Comparison of ENCODE assay signal across 11 cellular contexts in the genomic region with DNA sequence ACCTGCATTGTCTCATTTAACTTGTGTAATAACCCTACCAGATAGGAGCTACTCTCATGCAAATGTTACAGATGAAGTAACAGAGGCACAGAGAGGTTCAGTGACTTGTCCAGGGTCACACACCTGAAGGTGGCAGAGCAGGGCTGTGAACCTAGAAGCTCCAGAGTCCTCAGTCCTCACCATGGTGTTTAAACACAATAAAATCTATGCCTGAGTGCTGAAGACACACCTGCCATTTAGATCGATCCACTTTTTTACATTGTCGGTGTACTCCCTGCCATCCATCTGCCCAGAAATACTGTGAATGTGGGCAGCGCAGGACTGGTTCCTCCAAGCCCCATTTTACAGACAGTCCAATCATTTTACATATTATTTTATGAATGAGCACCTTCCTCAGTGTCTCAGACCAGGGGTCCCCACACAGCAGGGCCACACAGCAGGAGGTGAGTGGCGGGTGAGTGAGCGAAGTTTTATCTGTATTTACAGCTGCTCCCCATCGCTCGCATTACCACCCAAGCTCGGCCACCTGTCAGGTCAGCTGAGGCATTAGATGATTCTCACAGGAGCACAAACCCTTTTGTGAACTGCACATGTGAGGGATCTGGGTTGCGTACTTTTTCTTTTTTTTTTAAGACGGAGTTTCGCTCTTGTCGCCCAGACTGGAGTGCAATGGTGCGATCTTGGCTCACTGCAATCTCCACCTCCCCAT. TPM values are rescaled to one million over a fixed set of nuclear protein-coding genes. Genes with fewer than 3 reads are reported as not detected.
DNase-seq lines count a peak whose midpoint lies in the region; ATAC-seq, FAIRE-seq and TF ChIP-seq lines count a peak whose summit lies in the region.
"Had no signal": no experiment of that assay in that cellular context is flagged by ENCODE, and none has a peak within 500 bp of the region (broad histone marks: within the 10 kb centered on the region; RNA-seq: fewer than 3 reads in every experiment).

No MANE protein-coding gene starts in this region.

- H3K4me1 ChIP-seq in left ventricle myocardium inferior (peaks cover 69% of the 10 kb centered on the region), K562 (replicated peaks in 1 of 2; ENCODE audit: control insufficient read depth in 2 of 2, insufficient read depth in 2 of 2, low read length in 2 of 2) (peaks cover 0 to 3% of the 10 kb centered on the region in 2 experiments; a peak in 1 of 5 replicates), mucosa of rectum (ENCODE audit: control insufficient read depth in 2 of 2, insufficient read depth in 2 of 2, low read length in 2 of 2) (peaks cover 57 to 70% of the 10 kb centered on the region in 2 donors), vagina (peaks cover 100% of the 10 kb centered on the region)

- H3K79me2 ChIP-seq in K562 (ENCODE audit: control insufficient read depth, insufficient read depth, low read length) = no peaks in the 10 kb centered on the region

- no peak for TF ChIP-seq EP300 in K562 (IDR thresholded peaks at IDR 0.05; ENCODE audit: low read length)

- no peak for ATAC-seq in left ventricle myocardium superior
- no peak for ATAC-seq in K562
- ATAC-seq in GM21737 (IDR thresholded peaks at IDR 0.05; ENCODE audit: unreplicated experiment) = no peak
- ATAC-seq: SK-N-SH treated with all-trans-retinoic acid at 6 μM for 48 hours had no signal

- no peak for TF ChIP-seq POLR2A in K562 (conservative IDR thresholded peaks at IDR 0.05)
- no peak for TF ChIP-seq POLR2A in vagina (IDR thresholded peaks at IDR 0.05)

- TF ChIP-seq CTCF in left ventricle myocardium inferior (IDR thresholded peaks at IDR 0.05; ENCODE audit: borderline replicate concordance) = no peak
- TF ChIP-seq CTCF in K562 (IDR thresholded peaks at IDR 0.05 in 2 of 3, conservative IDR thresholded peaks at IDR 0.05 in 1 of 3; ENCODE audit: insufficient read depth in 2 of 3, low read depth in 1 of 3, low read length in 3 of 3) = no peak
- TF ChIP-seq CTCF in vagina (IDR thresholded peaks at IDR 0.05) = no peak

- H3K4me2 ChIP-seq in K562 (ENCODE audit: insufficient read depth, low read length) = no peak overlapping the region

- DNase-seq in left ventricle myocardium inferior (no peak), left ventricle myocardium superior (no peak), K562 (ENCODE audit: extremely low read depth in 1 of 4, low spot score in 3 of 4) (no peak), vagina (ENCODE audit: extremely low spot score in 2 of 2) (no peak), NCI-H1694 treated with DMSO at 0.1 percent for 48 hours (lab: John Stamatoyannopoulos, UW) (no peak), DMS53 (lab: John Stamatoyannopoulos, UW) (no peak)
- DNase-seq: islet precursor cell, NCI-H2107 had no signal

- no peak overlapping the region for H3K4me3 ChIP-seq in left ventricle myocardium inferior
- no peak overlapping the region for H3K4me3 ChIP-seq in K562
- H3K4me3 ChIP-seq in mucosa of rectum (ENCODE audit: low read length in 2 of 2) = peak overlapping the region; percentile 10 to 56
- no peak overlapping the region for H3K4me3 ChIP-seq in vagina

- CTCF ChIA-PET in K562 (lab: Yijun Ruan, JAX; ENCODE audit: low intra/inter-chr PET ratio) = no interaction called here

- intact Hi-C loops in left ventricle myocardium inferior (cut with micrococcal nuclease) = no loop called here
- intact Hi-C loops in left ventricle myocardium superior (cut with micrococcal nuclease) = no loop called here
- intact Hi-C loops in K562 (cut with micrococcal nuclease) = no loop called here
- intact Hi-C loops in vagina (cut with DNase I) = no loop called here

- peaks cover 58% of the 10 kb centered on the region for H3K27me3 ChIP-seq in left ventricle myocardium inferior (ENCODE audit: low read depth)
- peaks cover 3 to 24% of the 10 kb centered on the region in 2 experiments; a peak in 3 of 5 replicates for H3K27me3 ChIP-seq in K562 (ENCODE audit: control insufficient read depth in 2 of 2, insufficient read depth in 2 of 2, low read length in 2 of 2)
- H3K27me3 ChIP-seq in mucosa of rectum (ENCODE audit: control insufficient read depth in 2 of 2, insufficient read depth in 2 of 2, low read length in 2 of 2) = no peaks in the 10 kb centered on the region
- no peaks in the 10 kb centered on the region for H3K27me3 ChIP-seq in vagina

- WGBS in K562 (ENCODE audit: insufficient coverage, low coverage, missing lambda C conversion rate) = 42% methylated on average over 13 of the region's 13 CpGs

- H3K9me1 ChIP-seq in K562 (ENCODE audit: control insufficient read depth, insufficient read depth, low read length) = no peaks in the 10 kb centered on the region

- H3K27ac ChIP-seq in left ventricle myocardium inferior (replicated peaks) (peak overlapping the region; percentile 97), K562 (ENCODE audit: extremely low read depth, low read depth, low read length) (no peak overlapping the region), mucosa of rectum (ENCODE audit: low read depth in 2 of 2, low read length in 2 of 2) (peak overlapping the region; percentile 27 to 58), vagina (peak overlapping the region; percentile 98)

- FAIRE-seq in K562 (lab: Jason Lieb, UNC) = no peak

- no TSS peak for BruUV-seq in K562 (replicated peaks; lab: Mats Ljungman, UMichigan)

- H3K9me3 ChIP-seq in left ventricle myocardium inferior (replicated peaks) (no peaks in the 10 kb centered on the region), K562 (replicated peaks; ENCODE audit: control insufficient read depth, insufficient read depth, low read depth, low read length) (no peaks in the 10 kb centered on the region), mucosa of rectum (ENCODE audit: control insufficient read depth in 2 of 2, low read length in 2 of 2) (no peaks in the 10 kb centered on the region), vagina (no peaks in the 10 kb centered on the region)

- in situ Hi-C loops in K562 (cut with MboI) = no loop called here

- no peak for TF ChIP-seq RAD21 in K562 (CRISPR knock-in tag; conservative IDR thresholded peaks at IDR 0.05 in 1 of 2, IDR thresholded peaks at IDR 0.05 in 1 of 2)

- H3K9ac ChIP-seq in K562 (ENCODE audit: insufficient read depth in 1 of 2, low read depth in 2 of 2, low read length in 2 of 2) (no peak overlapping the region), mucosa of rectum (ENCODE audit: low read depth in 1 of 2, low read length in 2 of 2) (peak overlapping the region; percentile 0 to 9)

- no peak overlapping the region for H2AFZ ChIP-seq in K562 (ENCODE audit: low read depth, low read length)

- H4K20me1 ChIP-seq in K562 (replicated peaks; ENCODE audit: control insufficient read depth, insufficient read depth, low read length) = peaks cover 7% of the 10 kb centered on the region; the same call in 1 of the 2 replicates

- no peaks in the 10 kb centered on the region for H3K36me3 ChIP-seq in left ventricle myocardium inferior
- no peaks in the 10 kb centered on the region for H3K36me3 ChIP-seq in K562 (ENCODE audit: control insufficient read depth, insufficient read depth, low read length)
- peaks cover 3% of the 10 kb centered on the region in 2 donors for H3K36me3 ChIP-seq in mucosa of rectum (ENCODE audit: control insufficient read depth in 2 of 2, insufficient read depth in 2 of 2, low read length in 2 of 2)
- no peaks in the 10 kb centered on the region for H3K36me3 ChIP-seq in vagina

- POLR2A ChIA-PET in K562 (lab: Yijun Ruan, JAX) = interaction anchor here (0.9 kb wide), 1 partner anchor 31 kb away, joined by 4 read pairs; no protein-coding TSS in a partner anchor

TF ChIP-seq in K562, 482 proteins besides CTCF, POLR2A, EP300 and RAD21:
- no peak for TF ChIP-seq KLF1 (tag; IDR thresholded peaks at IDR 0.05)
- 0 out of 2 replicates have a peak, but pooled peaks have one; percentile 22 for TF ChIP-seq CBFA2T3 (IDR thresholded peaks at IDR 0.05)

RNA-seq across cellular contexts. Expression of a gene that starts 5.6 kb away (rescaled TPM):
- 12.0 TPM for total RNA-seq in left ventricle myocardium inferior
- 9.8 TPM for total RNA-seq in left ventricle myocardium superior
- total RNA-seq in K562 (2011; cell fraction: chromatin; rRNA removed; ENCODE audit: low replicate concordance) = 7.2 and 21.7 TPM in 2 replicates
- 11.1 and 17.7 TPM in 2 replicates for total RNA-seq in K562 (2011; cell fraction: nucleolus; rRNA removed)
- 10.4 and 11.7 TPM in 2 replicates for total RNA-seq in K562 (2011; cell fraction: nucleoplasm; rRNA removed)
- 3.3 and 3.5 TPM in 2 replicates for total RNA-seq in K562 (2014; rRNA removed)
- total RNA-seq in K562 (2014; rRNA removed; fragmentation: Illumina TruSeq; extraction: Trizol) = 1.9 and 2.4 TPM in 2 replicates
- total RNA-seq in K562 (2015; rRNA removed; fragmentation: Illumina TruSeq; extraction: Trizol) = 3.3 and 3.8 TPM in 2 replicates
- 5.2 and 5.5 TPM in 2 replicates for total RNA-seq in K562 (2021)
- 5.8 and 6.2 TPM in 2 replicates for polyA plus RNA-seq in K562 (2011; rRNA removed)
- 6.4 and 8.7 TPM in 2 replicates for polyA plus RNA-seq in K562 (2011; cell fraction: cytosol; rRNA removed)
- 5.5 and 7.6 TPM in 2 replicates for polyA plus RNA-seq in K562 (2011; cell fraction: nucleus; rRNA removed)
- 4.9 and 5.9 TPM in 2 replicates for polyA plus RNA-seq in K562 (2012)
- polyA plus RNA-seq in K562 (2014; fragmentation: Illumina TruSeq; extraction: Trizol) = 3.9 and 4.1 TPM in 2 replicates
- under 1 TPM; 0.17 to 0.38 TPM for polyA plus RNA-seq in K562 (2014; fragmentation: Nextera tagmentation; extraction: Ambion mirVana)
- polyA plus RNA-seq in K562 (2014; rRNA removed) = 3.0 and 3.3 TPM in 2 replicates
- polyA minus RNA-seq in K562 (2011; rRNA and poly(A)+ RNA removed) = 5.1 and 6.8 TPM in 2 replicates
- polyA minus RNA-seq in K562 (2011; cell fraction: cytosol; rRNA and poly(A)+ RNA removed) = 3.2 and 7.3 TPM in 2 replicates
- 6.9 and 9.8 TPM in 2 replicates for polyA minus RNA-seq in K562 (2011; cell fraction: nucleus; rRNA and poly(A)+ RNA removed)
- total RNA-seq in vagina = 64.1 TPM

RNA-seq across cellular contexts. Expression of a gene that starts 50.8 kb away (rescaled TPM):
- total RNA-seq in left ventricle myocardium inferior = 38.6 TPM
- total RNA-seq in left ventricle myocardium superior = 34.2 TPM
- 22.3 and 37.0 TPM in 2 replicates for total RNA-seq in K562 (2011; cell fraction: chromatin; rRNA removed; ENCODE audit: low replicate concordance)
- 23.3 and 23.8 TPM in 2 replicates for total RNA-seq in K562 (2011; cell fraction: nucleolus; rRNA removed)
- 19.3 and 24.7 TPM in 2 replicates for total RNA-seq in K562 (2011; cell fraction: nucleoplasm; rRNA removed)
- 61.5 and 69.8 TPM in 2 replicates for total RNA-seq in K562 (2014; rRNA removed)
- total RNA-seq in K562 (2014; rRNA removed; fragmentation: Illumina TruSeq; extraction: Trizol) = 50.6 and 57.1 TPM in 2 replicates
- total RNA-seq in K562 (2015; rRNA removed; fragmentation: Illumina TruSeq; extraction: Trizol) = 50.6 and 56.0 TPM in 2 replicates
- total RNA-seq in K562 (2021) = 59.5 and 68.2 TPM in 2 replicates
- 48.6 and 52.1 TPM in 2 replicates for polyA plus RNA-seq in K562 (2011; rRNA removed)
- 38.3 and 39.1 TPM in 2 replicates for polyA plus RNA-seq in K562 (2011; cell fraction: cytosol; rRNA removed)
- 18.3 and 19.4 TPM in 2 replicates for polyA plus RNA-seq in K562 (2011; cell fraction: nucleus; rRNA removed)
- polyA plus RNA-seq in K562 (2012) = 99.9 and 101 TPM in 2 replicates
- 77.9 and 79.2 TPM in 2 replicates for polyA plus RNA-seq in K562 (2014; fragmentation: Illumina TruSeq; extraction: Trizol)
- 100 to 1,000 TPM; 154 to 163 TPM for polyA plus RNA-seq in K562 (2014; fragmentation: Nextera tagmentation; extraction: Ambion mirVana)
- 61.6 and 63.5 TPM in 2 replicates for polyA plus RNA-seq in K562 (2014; rRNA removed)
- 39.9 and 49.7 TPM in 2 replicates for polyA minus RNA-seq in K562 (2011; rRNA and poly(A)+ RNA removed)
- polyA minus RNA-seq in K562 (2011; cell fraction: cytosol; rRNA and poly(A)+ RNA removed) = 17.9 and 18.6 TPM in 2 replicates
- polyA minus RNA-seq in K562 (2011; cell fraction: nucleus; rRNA and poly(A)+ RNA removed) = 7.3 and 15.7 TPM in 2 replicates
- total RNA-seq in vagina = 24.6 TPM

Comparison
In these comparisons a context has a peak if more than half of its experiments do, and no peak if none do; other contexts are left out.
1. H3K4me3 ChIP-seq: peak in mucosa of rectum (2 of 2); none in left ventricle myocardium inferior (single experiment), K562 (single experiment) and vagina (0 of 2).
2. H3K9ac ChIP-seq: peak in mucosa of rectum (2 of 2); none in K562 (0 of 2).